Comparison of ENCODE assay signal across 8 cellular contexts in genomic region chr17:27236710-27237315, GRCh38. TPM values are rescaled to one million over a fixed set of nuclear protein-coding genes. Genes with fewer than 3 reads are reported as not detected.
DNase-seq lines count a peak whose midpoint lies in the region; ATAC-seq and TF ChIP-seq lines count a peak whose summit lies in the region.

No MANE protein-coding gene starts in this region.

- intact Hi-C loops in tibial artery (cut with DNase I; ENCODE audit: low total_unique reads) = loop anchor here (2.0 to 10.0 kb wide), 4 partner anchors 96 to 364 kb away; no protein-coding TSS in a partner anchor

- H3K27ac ChIP-seq in RWPE1 = no peak overlapping the region
- H3K27ac ChIP-seq in tibial artery = peak overlapping the region in 1 of 2 donors; percentile 3

- POLR2A ChIA-PET in RWPE1 (lab: Yijun Ruan, JAX; ENCODE audit: low non-redundant PET) = no interaction called here

- H3K4me3 ChIP-seq in tibial artery = no peak overlapping the region

- peak; percentile 70 for ATAC-seq in omental fat pad (ENCODE audit: low FRiP score)
- ATAC-seq in HG03342 (IDR thresholded peaks at IDR 0.05; ENCODE audit: unreplicated experiment) = no peak

- CTCF ChIA-PET in RWPE1 (lab: Yijun Ruan, JAX) = interaction anchor here (0.6 to 4.9 kb wide), 15 partner anchors 8 to 373 kb away, joined by 3 to 40 read pairs (median 3); partner anchors contain the start of gene WSB1

- no peaks in the 10 kb centered on the region for H3K27me3 ChIP-seq in tibial artery

- peak; percentile 85 for TF ChIP-seq CTCF in RWPE1 (conservative IDR thresholded peaks at IDR 0.05; ENCODE audit: low read depth)
- peak in 2 of 3 donors; percentile 52 to 68 for TF ChIP-seq CTCF in omental fat pad (IDR thresholded peaks at IDR 0.05)
- TF ChIP-seq CTCF in tibial artery (IDR thresholded peaks at IDR 0.05) = peak; percentile 89 to 97

- in situ Hi-C loops in KBM-7 (cut with MboI; ENCODE audit: low pct_unique_long_range_greater_than_20kb, low sequenced_read_pairs) = no loop called here

- H3K36me3 ChIP-seq in tibial artery = no peaks in the 10 kb centered on the region

- no peaks in the 10 kb centered on the region for H3K9me3 ChIP-seq in tibial artery

- peak; percentile 48 for DNase-seq in DMS153 (lab: John Stamatoyannopoulos, UW)
- peak; percentile 75 for DNase-seq in KBM-7
- peak; percentile 62 for DNase-seq in RWPE1 (ENCODE audit: low spot score)
- peak; percentile 48 for DNase-seq in activated T-helper 1 cell treated with Interleukin-2 at 50 U/mL for 16 hours (ENCODE audit: low read depth)
- peak; percentile 51 for DNase-seq in fibroblast of the conjunctiva (ENCODE audit: low read depth)
- DNase-seq in omental fat pad (ENCODE audit: low spot score) = peak; percentile 93
- DNase-seq in tibial artery = peak; percentile 85 to 86

- H3K4me1 ChIP-seq in tibial artery = peaks cover 0 to 30% (median 15%) of the 10 kb centered on the region in 4 donors

RNA-seq across cellular contexts. Expression of gene WSB1, which starts 57.1 kb away (rescaled TPM):
- total RNA-seq in omental fat pad = 100 to 1,000 TPM; 136 to 217 (median 175) TPM
